In genomic region chr1:78437941-78438340, GRCh38 we compare ENCODE assay signal across 31 cellular contexts. TPM values are rescaled to one million over a fixed set of nuclear protein-coding genes. Genes with fewer than 3 reads are reported as not detected.
"Had no signal": no experiment of that assay in that cellular context is flagged by ENCODE, and none has a peak within 500 bp of the region (broad histone marks: within the 10 kb centered on the region; RNA-seq: fewer than 3 reads in every experiment).

No MANE protein-coding gene starts in this region.

- H3K36me3 ChIP-seq: adrenal gland, Peyer's patch, WERI-Rb-1 had no signal

- H3K27me3 ChIP-seq: adrenal gland, Peyer's patch had no signal

- H3K27ac ChIP-seq: adrenal gland, Peyer's patch, WERI-Rb-1 had no signal

- H3K4me1 ChIP-seq: adrenal gland, Peyer's patch had no signal

- H3K4me3 ChIP-seq: adrenal gland, Peyer's patch had no signal

- DNase-seq: activated CD4-positive, alpha-beta memory T cell treated with anti-CD3 and anti-CD28 coated beads, Interleukin-2, amount 10 ng/mL, durations not matched to agents 7 days and 5 days; activated CD4-positive, alpha-beta T cell treated with anti-CD3 and anti-CD28 coated beads for 1 hour; activated CD4-positive, alpha-beta T cell treated with anti-CD3 and anti-CD28 coated beads for 48 hours; activated CD4-positive, CD25-positive, alpha-beta regulatory T cell; activated CD8-positive, alpha-beta memory T cell treated with anti-CD3 and anti-CD28 coated beads for 24 hours; activated CD8-positive, alpha-beta memory T cell treated with anti-CD3 and anti-CD28 coated beads, Interleukin-2, amount 10 ng/mL, durations not matched to agents 7 days and 5 days; activated CD8-positive, alpha-beta memory T cell treated with anti-CD3 and anti-CD28 coated beads, Interleukin-2, amount 50 U/mL, for 48 hours; activated gamma-delta T cell treated with Interleukin-2 at 50 U/mL for 16 hours; activated naive CD4-positive, alpha-beta T cell treated with anti-CD3 and anti-CD28 coated beads for 36 hours; activated T-cell treated with anti-CD3 and anti-CD28 coated beads, Interleukin-2, amount 50 U/mL, for 72 hours; adrenal gland; central memory CD4-positive, alpha-beta T cell; Karpas-422; KBM-7; NCI-H1105; NCI-H1436; NCI-H1694; NCI-H1930; NCI-H2081 treated with DMSO at 0.1 percent for 48 hours; NCI-H226; NCI-H524 treated with DMSO at 0.1 percent for 48 hours; Peyer's patch; RPMI8226; SIG-M5; SW 1271; T-helper 1 cell; T-helper 2 cell; T-helper 9 cell; WERI-Rb-1 had no signal

- H3K9me3 ChIP-seq: adrenal gland, Peyer's patch had no signal

RNA-seq across cellular contexts. Expression of gene PTGFR, which starts 52.8 kb away (rescaled TPM):
- total RNA-seq: activated CD4-positive, alpha-beta memory T cell treated with anti-CD3 and anti-CD28 coated beads, Interleukin-2, amount 10 ng/mL, durations not matched to agents 7 days and 5 days; activated CD8-positive, alpha-beta memory T cell treated with anti-CD3 and anti-CD28 coated beads, Interleukin-2, amount 10 ng/mL, durations not matched to agents 7 days and 5 days; activated naive CD4-positive, alpha-beta T cell treated with anti-CD3 and anti-CD28 coated beads for 36 hours; activated naive CD4-positive, alpha-beta T cell treated with anti-CD3 and anti-CD28 coated beads, Interleukin-2, amount 50 U/mL, for 72 hours; activated T-cell treated with anti-CD3 and anti-CD28 coated beads, Interleukin-2, amount 50 U/mL, for 72 hours; SK-MEL-5 had no signal
